Comparison of ENCODE assay signal across 10 cellular contexts in the genomic region with DNA sequence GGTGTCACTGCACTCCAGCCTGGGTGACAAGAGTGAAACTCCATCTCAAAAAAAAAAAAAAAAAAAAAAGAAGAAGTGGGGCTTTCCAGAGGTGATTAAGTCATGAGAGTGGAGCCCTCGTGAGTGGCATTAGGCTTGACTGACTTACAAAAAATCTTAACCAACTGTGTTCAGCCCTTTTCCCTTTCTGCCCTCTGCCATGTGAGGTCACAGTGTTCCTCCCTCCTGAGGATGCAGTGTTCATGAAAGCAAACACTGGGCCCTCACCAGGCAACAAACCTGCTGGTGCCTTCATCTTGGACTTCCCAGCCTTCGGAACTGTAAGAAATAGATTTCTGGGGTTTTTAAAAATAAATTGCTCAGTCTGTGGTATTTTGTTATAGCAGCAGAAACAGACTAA. TPM values are rescaled to one million over a fixed set of nuclear protein-coding genes. Genes with fewer than 3 reads are reported as not detected.
DNase-seq lines count a peak whose midpoint lies in the region; ATAC-seq, FAIRE-seq and TF ChIP-seq lines count a peak whose summit lies in the region.
"Had no signal": no experiment of that assay in that cellular context is flagged by ENCODE, and none has a peak within 500 bp of the region (broad histone marks: within the 10 kb centered on the region; RNA-seq: fewer than 3 reads in every experiment).

No MANE protein-coding gene starts in this region.

- H3K79me2 ChIP-seq in GM12878 (ENCODE audit: control insufficient read depth, insufficient read depth, low read length), result peaks cover 5% of the 10 kb centered on the region; the same call in 1 of the 2 replicates

- SMC1A ChIA-PET in GM12878 (lab: Charles Lee; ENCODE audit: uncharacterized antibody, unreplicated experiment), result no interaction called here

- peak overlapping the region; percentile 61 for H3K27ac ChIP-seq in GM12878 (ENCODE audit: control insufficient read depth, insufficient read depth)
- H3K27ac ChIP-seq: epithelial cell of prostate, PC-9 had no signal

- H3K27me3 ChIP-seq in GM12878 (replicated peaks in 1 of 2; ENCODE audit: control insufficient read depth in 2 of 2, insufficient read depth in 2 of 2, low read length in 1 of 2), result no peaks in the 10 kb centered on the region

- TF ChIP-seq RAD21 in GM12878 (IDR thresholded peaks at IDR 0.05; ENCODE audit: insufficient read depth, low read depth, low read length), result no peak

- peak overlapping the region; percentile 30; the same call in 1 of the 2 replicates for H3K4me3 ChIP-seq in GM12878
- H3K4me3 ChIP-seq: PC-9 had no signal

- POLR2A ChIA-PET in GM12878 (lab: Charles Lee), result interaction anchor here (0.6 kb wide), 1 partner anchor 519 kb away, joined by 3 read pairs; no protein-coding TSS in a partner anchor

- H3K4me1 ChIP-seq in GM12878 (ENCODE audit: control insufficient read depth, insufficient read depth, low read length), result peaks cover 10% of the 10 kb centered on the region

- TF ChIP-seq POLR2A in GM12878 (IDR thresholded peaks at IDR 0.05; ENCODE audit: low read depth, low read length), result peak; percentile 54

- ATAC-seq in GM19468 (IDR thresholded peaks at IDR 0.05; ENCODE audit: extremely low read depth, unreplicated experiment), result peak; percentile 77
- ATAC-seq in HG03159 (IDR thresholded peaks at IDR 0.05; ENCODE audit: unreplicated experiment), result peak; percentile 93
- ATAC-seq in GM12878, result peak; percentile 97

- H3K9me3 ChIP-seq in GM12878 (replicated peaks; ENCODE audit: control insufficient read depth, insufficient read depth, low read length), result no peaks in the 10 kb centered on the region

- 0 out of 2 replicates have a peak overlapping the region, but pooled peaks have one; percentile 1 for H3K9ac ChIP-seq in GM12878 (ENCODE audit: control insufficient read depth, insufficient read depth, low read length)

- 16% methylated on average over 2 of the region's 2 CpGs for WGBS in GM12878 (ENCODE audit: insufficient coverage, insufficient replicate concordance, low lambda C conversion rate, missing lambda C conversion rate)

- BruUV-seq in GM12878 (replicated peaks; lab: Mats Ljungman, UMichigan), result no TSS peak

- DNase-seq in GM18507 (ENCODE audit: extremely low spot score, insufficient read length, low read depth) (peak; percentile 15), GM12878 (ENCODE audit: low read depth, low spot score) (peak; percentile 79), NCI-H2227 (lab: John Stamatoyannopoulos, UW; ENCODE audit: unreplicated experiment) (no peak), LoVo (ENCODE audit: low spot score) (no peak), NCI-H1694 (lab: John Stamatoyannopoulos, UW) (no peak), medulla oblongata (ENCODE audit: extremely low spot score) (no peak)
- DNase-seq: PC-9 had no signal

- in situ Hi-C loops in GM12878 (cut with MboI), result no loop called here

- no peak for TF ChIP-seq CTCF in GM12878 (IDR thresholded peaks at IDR 0.05 in 2 of 3, conservative IDR thresholded peaks at IDR 0.05 in 1 of 3; ENCODE audit: control insufficient read depth in 2 of 3, extremely low read depth in 1 of 3, insufficient read depth in 1 of 3, low read depth in 3 of 3, low read length in 3 of 3)

- CTCF ChIA-PET in GM12878 (lab: Yijun Ruan, JAX), result no interaction called here

- RAD21 ChIA-PET in GM12878 (lab: Charles Lee; ENCODE audit: unreplicated experiment), result no interaction called here

- H4K20me1 ChIP-seq in GM12878 (ENCODE audit: control insufficient read depth, insufficient read depth), result no peaks in the 10 kb centered on the region

- peak; percentile 77 for FAIRE-seq in GM18507 (lab: Jason Lieb, UNC)
- FAIRE-seq in GM12878 (lab: Jason Lieb, UNC), result peak; percentile 84

- peak overlapping the region; percentile 75 for H3K4me2 ChIP-seq in GM12878 (ENCODE audit: control insufficient read depth, insufficient read depth)
- H3K4me2 ChIP-seq: PC-9 had no signal

- TF ChIP-seq EP300 in GM12878 (IDR thresholded peaks at IDR 0.05; ENCODE audit: borderline replicate concordance in 1 of 2, control insufficient read depth in 1 of 2, low read depth in 2 of 2, low read length in 2 of 2), result peak in 1 of 2 experiments; percentile 8; a peak in 1 of 4 replicates

- H2AFZ ChIP-seq in GM12878 (ENCODE audit: control insufficient read depth, low read depth, low read length), result peak overlapping the region; percentile 86
- H2AFZ ChIP-seq: PC-9 had no signal

- intact Hi-C loops in GM12878 (cut with micrococcal nuclease; ENCODE audit: unreplicated experiment), result loop anchor here (1.0 to 2.0 kb wide), 2 partner anchors 37 to 131 kb away; partner anchors contain the start of gene METTL21A

- H3K36me3 ChIP-seq in GM12878 (ENCODE audit: control insufficient read depth in 2 of 2, insufficient read depth in 2 of 2, low read length in 1 of 2), result no peaks in the 10 kb centered on the region

TF ChIP-seq in GM12878, 131 proteins besides CTCF, POLR2A, EP300 and RAD21 (continues in another document):
- TF ChIP-seq IKZF2 (IDR thresholded peaks at IDR 0.05) (peak; percentile 57 to 63), CHD1 (IDR thresholded peaks at IDR 0.05; ENCODE audit: low read depth, low read length) (no peak), MYB (IDR thresholded peaks at IDR 0.05; ENCODE audit: borderline replicate concordance, low read depth, low read length) (no peak), LARP7 (IDR thresholded peaks at IDR 0.05) (no peak)
- TF ChIP-seq, protein P1, sequence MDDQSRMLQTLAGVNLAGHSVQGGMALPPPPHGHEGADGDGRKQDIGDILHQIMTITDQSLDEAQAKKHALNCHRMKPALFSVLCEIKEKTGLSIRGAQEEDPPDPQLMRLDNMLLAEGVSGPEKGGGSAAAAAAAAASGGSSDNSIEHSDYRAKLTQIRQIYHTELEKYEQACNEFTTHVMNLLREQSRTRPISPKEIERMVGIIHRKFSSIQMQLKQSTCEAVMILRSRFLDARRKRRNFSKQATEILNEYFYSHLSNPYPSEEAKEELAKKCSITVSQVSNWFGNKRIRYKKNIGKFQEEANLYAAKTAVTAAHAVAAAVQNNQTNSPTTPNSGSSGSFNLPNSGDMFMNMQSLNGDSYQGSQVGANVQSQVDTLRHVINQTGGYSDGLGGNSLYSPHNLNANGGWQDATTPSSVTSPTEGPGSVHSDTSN (IDR thresholded peaks at IDR 0.05; ENCODE audit: insufficient replicate concordance, low read depth, low read length), result no peak

RNA-seq across cellular contexts. Expression of gene METTL21A, which starts 37.0 kb away (rescaled TPM):
- total RNA-seq in GM12878 (2013; cell fraction: nucleolus; rRNA removed), result 48.2 and 50.3 TPM in 2 replicates
- 25.6 and 42.9 TPM in 2 replicates for total RNA-seq in GM12878 (2014; rRNA removed)
- 31.3 and 32.8 TPM in 2 replicates for total RNA-seq in GM12878 (2014; rRNA removed; fragmentation: Illumina TruSeq; extraction: Trizol)
- total RNA-seq in GM12878 (2021), result 20.2 and 22.6 TPM in 2 replicates
- polyA plus RNA-seq in GM12878 (2011; ENCODE audit: low read depth), result 11.0 TPM
- polyA plus RNA-seq in GM12878 (2011; rRNA removed), result 32.8 and 43.6 TPM in 2 replicates
- polyA plus RNA-seq in GM12878 (2011; cell fraction: cytosol; rRNA removed), result 25.3 and 28.3 TPM in 2 replicates
- 10.3 and 14.0 TPM in 2 replicates for polyA plus RNA-seq in GM12878 (2011; cell fraction: nucleus; rRNA removed)
- 14.5 and 18.4 TPM in 2 replicates for polyA plus RNA-seq in GM12878 (2012)
- polyA plus RNA-seq in GM12878 (2014; fragmentation: Illumina TruSeq; extraction: Trizol), result 24.0 and 26.0 TPM in 2 replicates
- 10 to 100 TPM in 1 of 2 experiments, 1 to 10 TPM in 1; 6.8 to 13.9 TPM for polyA plus RNA-seq in GM12878 (2014; fragmentation: Nextera tagmentation; extraction: Ambion mirVana)
- 29.5 and 34.1 TPM in 2 replicates for polyA plus RNA-seq in GM12878 (2014; rRNA removed)
- 10 to 100 TPM; 39.1 to 41.7 TPM for polyA plus RNA-seq in GM12878 (2016; fragmentation: Nextera tagmentation; extraction: Ambion mirVana)
- polyA minus RNA-seq in GM12878 (2011; rRNA and poly(A)+ RNA removed), result 15.4 and 17.0 TPM in 2 replicates
- polyA minus RNA-seq in GM12878 (2011; cell fraction: cytosol; rRNA and poly(A)+ RNA removed), result 7.4 and 8.4 TPM in 2 replicates
- polyA minus RNA-seq in GM12878 (2011; cell fraction: nucleus; rRNA and poly(A)+ RNA removed), result 7.6 and 13.5 TPM in 2 replicates

RNA-seq across cellular contexts. Expression of gene CCNYL1, which starts 49.2 kb away (rescaled TPM):
- 8.3 and 11.0 TPM in 2 replicates for total RNA-seq in GM12878 (2013; cell fraction: nucleolus; rRNA removed)
- total RNA-seq in GM12878 (2014; rRNA removed), result 3.6 and 4.0 TPM in 2 replicates
- total RNA-seq in GM12878 (2014; rRNA removed; fragmentation: Illumina TruSeq; extraction: Trizol), result 5.9 and 6.4 TPM in 2 replicates
- 6.8 and 8.0 TPM in 2 replicates for total RNA-seq in GM12878 (2021)
- polyA plus RNA-seq in GM12878 (2011; ENCODE audit: low read depth), result 2.3 TPM
- polyA plus RNA-seq in GM12878 (2011; rRNA removed), result 12.3 and 17.8 TPM in 2 replicates
- 6.0 and 6.8 TPM in 2 replicates for polyA plus RNA-seq in GM12878 (2011; cell fraction: cytosol; rRNA removed)
- 6.1 and 8.9 TPM in 2 replicates for polyA plus RNA-seq in GM12878 (2011; cell fraction: nucleus; rRNA removed)
- polyA plus RNA-seq in GM12878 (2012), result 3.7 and 3.8 TPM in 2 replicates
- 9.5 and 13.9 TPM in 2 replicates for polyA plus RNA-seq in GM12878 (2014; fragmentation: Illumina TruSeq; extraction: Trizol)
- polyA plus RNA-seq in GM12878 (2014; fragmentation: Nextera tagmentation; extraction: Ambion mirVana), result 1 to 10 TPM; 2.4 to 3.7 TPM
- polyA plus RNA-seq in GM12878 (2014; rRNA removed), result 6.4 and 7.4 TPM in 2 replicates
- polyA plus RNA-seq in GM12878 (2016; fragmentation: Nextera tagmentation; extraction: Ambion mirVana), result 1 to 10 TPM; 1.8 to 5.9 TPM
- 6.8 and 7.6 TPM in 2 replicates for polyA minus RNA-seq in GM12878 (2011; rRNA and poly(A)+ RNA removed)
- 2.7 and 7.5 TPM in 2 replicates for polyA minus RNA-seq in GM12878 (2011; cell fraction: cytosol; rRNA and poly(A)+ RNA removed)
- polyA minus RNA-seq in GM12878 (2011; cell fraction: nucleus; rRNA and poly(A)+ RNA removed), result 5.7 and 9.5 TPM in 2 replicates

Comparison
In these comparisons a context has a peak if more than half of its experiments do, and no peak if none do; other contexts are left out.
1. DNase-seq: peak in GM18507 (single experiment) and GM12878 (single experiment); none in NCI-H2227 (single experiment), LoVo (single experiment), NCI-H1694 (single experiment) and medulla oblongata (single experiment).
2. Peak in every context shown above with its lines, with median percentiles within 50 percentile points of each other: ATAC-seq.